In genomic region chr6:113819169-113819830, GRCh38 we compare ENCODE assay signal across 20 cellular contexts. TPM values are rescaled to one million over a fixed set of nuclear protein-coding genes. Genes with fewer than 3 reads are reported as not detected.
A peak's percentile ranks its signal among the peaks of the same experiment; 100 is the strongest.
DNase-seq lines count a peak whose midpoint lies in the region; ATAC-seq, FAIRE-seq and TF ChIP-seq lines count a peak whose summit lies in the region.
"Had no signal": no experiment of that assay in that cellular context is flagged by ENCODE, and none has a peak within 500 bp of the region (broad histone marks: within the 10 kb centered on the region; RNA-seq: fewer than 3 reads in every experiment).

No MANE protein-coding gene starts in this region.

- no peak for ATAC-seq in T-helper 17 cell
- ATAC-seq: lower lobe of right lung had no signal

- 18 to 52% (median 37%) methylated on average over 2 of the region's 2 CpGs for WGBS in stomach, 5 donors

- H3K4me3 Mint-ChIP-seq in T-helper 17 cell: no peak overlapping the region
- H3K4me3 Mint-ChIP-seq: activated naive CD8-positive, alpha-beta T cell; activated T-helper 1 cell treated with anti-CD3 and anti-CD28 coated beads, Interleukin-12 subunit alpha, Interleukin-12 subunit beta, Interleukin-2, Interleukin-4 antibody, amounts not matched to agents 30 ng/mL and 10 ng/mL and 1 ng/mL, durations not matched to agents 14 hours and 24 hours and 36 hours had no signal

- peaks cover 0 to 19% (median 10%) of the 10 kb centered on the region in 4 donors for H3K4me1 ChIP-seq in stomach
- H3K4me1 ChIP-seq: right atrium auricular region had no signal

- no peaks in the 10 kb centered on the region for H3K36me3 Mint-ChIP-seq in T-helper 17 cell (ENCODE audit: low read depth)
- H3K36me3 Mint-ChIP-seq: activated naive CD8-positive, alpha-beta T cell had no signal

- no peak overlapping the region for H3K27ac Mint-ChIP-seq in T-helper 17 cell
- H3K27ac Mint-ChIP-seq: activated naive CD8-positive, alpha-beta T cell; activated T-helper 1 cell treated with anti-CD3 and anti-CD28 coated beads, Interleukin-12 subunit alpha, Interleukin-12 subunit beta, Interleukin-2, Interleukin-4 antibody, amounts not matched to agents 30 ng/mL and 10 ng/mL and 1 ng/mL, durations not matched to agents 14 hours and 24 hours and 36 hours had no signal

- no peak for TF ChIP-seq POLR2A in stomach (IDR thresholded peaks at IDR 0.05)

- H3K9me3 ChIP-seq in stomach (no peaks in the 10 kb centered on the region), T-helper 17 cell (ENCODE audit: control insufficient read depth, low read length, poor library complexity, severe bottlenecking) (no peaks in the 10 kb centered on the region)
- H3K9me3 ChIP-seq: lower lobe of right lung, right atrium auricular region, SK-N-SH had no signal

- FAIRE-seq in RCC 7860 (lab: Jason Lieb, UNC): peak; percentile 64
- FAIRE-seq: urothelium cell line had no signal

- DNase-seq in NCI-H2196 (lab: John Stamatoyannopoulos, UW; ENCODE audit: unreplicated experiment) (peak; percentile 25), NCI-H2196 treated with DMSO at 0.1 percent for 48 hours (lab: John Stamatoyannopoulos, UW; ENCODE audit: unreplicated experiment) (no peak), RCC 7860 (ENCODE audit: low spot score) (no peak), kidney tubule cell (ENCODE audit: low spot score) (peak; percentile 28), stomach (no peak), hippocampal formation (lab: John Stamatoyannopoulos, UW) (no peak), T-helper 17 cell (no peak)
- no peak for DNase-seq in activated CD4-positive, alpha-beta T cell treated with anti-CD3 and anti-CD28 coated beads for 4 hours
- DNase-seq: activated CD4-positive, alpha-beta T cell treated with anti-CD3 and anti-CD28 coated beads for 1 hour; lower lobe of right lung; NCI-H1436; NCI-H2171 treated with DMSO at 0.1 percent for 48 hours; RPMI8226; SK-N-SH; T-helper 9 cell had no signal

- no peak for TF ChIP-seq EP300 in stomach (IDR thresholded peaks at IDR 0.05)

- H3K27ac ChIP-seq in stomach: peak overlapping the region in 3 of 5 donors; percentile 9 to 18 (median 18)
- H3K27ac ChIP-seq: lower lobe of right lung, right atrium auricular region had no signal

- intact Hi-C loops in stomach (cut with DNase I; ENCODE audit: low total_unique reads): no loop called here

- H3K36me3 ChIP-seq in stomach: no peaks in the 10 kb centered on the region
- H3K36me3 ChIP-seq: lower lobe of right lung, right atrium auricular region had no signal

- H3K4me3 ChIP-seq in stomach: no peak overlapping the region
- H3K4me3 ChIP-seq: lower lobe of right lung, right atrium auricular region had no signal

- H3K27me3 Mint-ChIP-seq in T-helper 17 cell: peaks cover 34% of the 10 kb centered on the region

- no peak for TF ChIP-seq CTCF in stomach (IDR thresholded peaks at IDR 0.05)

- no peaks in the 10 kb centered on the region for H3K4me1 Mint-ChIP-seq in T-helper 17 cell

- H3K27me3 ChIP-seq in stomach: no peaks in the 10 kb centered on the region
- H3K27me3 ChIP-seq: right atrium auricular region had no signal

RNA-seq across cellular contexts. Expression of gene MARCKS, which starts 37.8 kb away (rescaled TPM):
- total RNA-seq in stomach (100 to 1,000 TPM in 1 of 5 donors, 10 to 100 TPM in 4; 19.8 to 594 (median 76.0) TPM), T-helper 17 cell (1 to 10 TPM in 1 of 2 donors, under 1 TPM in 1; 0.68 to 4.0 TPM)
- polyA plus RNA-seq in stomach: 10 to 100 TPM; 19.9 to 54.2 (median 28.5) TPM
- total RNA-seq: G401 had no signal

Comparison
In these comparisons a context has a peak if more than half of its experiments do, and no peak if none do; other contexts are left out.
1. DNase-seq: peak in NCI-H2196 (single experiment) and kidney tubule cell (single experiment); none in NCI-H2196 treated with DMSO at 0.1 percent for 48 hours (single experiment), RCC 7860 (single experiment), stomach (single experiment), hippocampal formation (0 of 2), T-helper 17 cell (0 of 3) and activated CD4-positive, alpha-beta T cell treated with anti-CD3 and anti-CD28 coated beads for 4 hours (0 of 2).
2. RNA of gene MARCKS, which starts 37.8 kb away (total RNA-seq): 19.8 to 594 TPM in stomach; 0.68 to 4.0 TPM in T-helper 17 cell; every median in the first group is over 4 times any median in the second.